In the genomic region with DNA sequence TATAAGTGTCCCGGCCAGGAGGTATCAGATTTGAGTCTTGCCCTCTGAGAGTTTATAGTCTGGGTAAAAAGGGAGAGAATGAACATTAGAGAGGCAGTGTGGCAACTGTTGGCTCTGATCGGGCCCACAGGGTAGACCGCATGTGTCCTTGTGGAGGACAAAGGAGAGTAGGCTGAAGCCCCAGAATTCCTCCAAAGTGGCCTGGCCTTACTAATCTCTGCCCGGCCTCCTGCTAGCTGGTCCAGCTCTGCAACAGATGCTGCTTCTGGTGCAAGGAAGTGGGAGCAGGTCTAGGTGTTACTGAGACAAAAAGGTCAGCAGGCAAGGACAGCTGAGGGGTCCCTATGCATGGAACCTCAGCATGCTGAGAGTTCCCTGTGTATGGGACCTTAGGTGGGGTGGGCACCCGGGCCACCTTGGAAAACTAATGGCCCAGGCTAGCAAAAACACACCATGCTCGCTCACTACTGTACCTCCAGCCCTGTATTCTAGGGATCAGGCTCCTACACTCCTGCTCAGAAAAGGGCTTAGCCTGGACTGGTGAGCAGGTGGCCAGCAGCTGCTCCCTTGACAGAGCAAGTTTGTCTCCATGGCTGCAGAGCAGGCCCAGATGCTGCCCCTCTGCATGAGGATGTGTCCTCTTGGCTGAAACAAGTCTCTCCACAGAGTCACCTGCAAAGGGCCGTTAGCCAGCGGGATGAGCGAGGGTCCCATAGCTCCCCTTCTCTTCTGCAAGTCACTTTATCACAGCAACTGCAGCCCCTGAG, we compare ENCODE assay signal across 19 cellular contexts. TPM values are rescaled to one million over a fixed set of nuclear protein-coding genes. Genes with fewer than 3 reads are reported as not detected.
DNase-seq lines count a peak whose midpoint lies in the region; ATAC-seq and TF ChIP-seq lines count a peak whose summit lies in the region.
"Had no signal": no experiment of that assay in that cellular context is flagged by ENCODE, and none has a peak within 500 bp of the region (broad histone marks: within the 10 kb centered on the region; RNA-seq: fewer than 3 reads in every experiment).

No MANE protein-coding gene starts in this region.

- no peak overlapping the region for H3K27ac ChIP-seq in neuronal stem cell (replicated peaks; ENCODE audit: low read length)
- H3K27ac ChIP-seq: coronary artery, esophagus squamous epithelium, left ventricle myocardium inferior, Peyer's patch had no signal

- H4K91ac ChIP-seq in neuronal stem cell (ENCODE audit: low read depth, low read length, poor library complexity), result no peak overlapping the region

- no peaks in the 10 kb centered on the region for H3K79me1 ChIP-seq in neuronal stem cell (ENCODE audit: low read depth, low read length)

- no peak for ATAC-seq in Right ventricle myocardium inferior
- no peak for ATAC-seq in omental fat pad (ENCODE audit: low FRiP score)
- ATAC-seq: activated CD4-positive, alpha-beta T cell treated with anti-CD3 and anti-CD28 coated beads for 36 hours had no signal

- no peak overlapping the region for H3K23ac ChIP-seq in neuronal stem cell (ENCODE audit: low read depth, low read length, poor library complexity)

- TF ChIP-seq CTCF in omental fat pad (IDR thresholded peaks at IDR 0.05), result no peak

- H3K36me3 ChIP-seq in neuronal stem cell (replicated peaks in 1 of 2; ENCODE audit: control insufficient read depth in 2 of 2, insufficient read depth in 2 of 2, low read length in 2 of 2), result no peaks in the 10 kb centered on the region
- H3K36me3 ChIP-seq: esophagus squamous epithelium, left ventricle myocardium inferior, Peyer's patch had no signal

- H2AFZ ChIP-seq in neuronal stem cell (ENCODE audit: low read length), result peak overlapping the region; percentile 53

- H3K27me3 ChIP-seq in neuronal stem cell (ENCODE audit: control insufficient read depth in 3 of 3, insufficient read depth in 3 of 3, low read depth in 1 of 3, low read length in 3 of 3), result no peaks in the 10 kb centered on the region
- H3K27me3 ChIP-seq: Peyer's patch had no signal

- WGBS in neuronal stem cell (ENCODE audit: extremely low coverage in 2 of 2, insufficient read length in 2 of 2, insufficient replicate concordance in 1 of 2), 2 donors, result no CpG with 5 or more reads among the region's 9 CpGs

- no peak overlapping the region for H3K4me3 ChIP-seq in neuronal stem cell (ENCODE audit: low read length in 2 of 2)
- H3K4me3 ChIP-seq: coronary artery, esophagus squamous epithelium, left ventricle myocardium inferior, Peyer's patch had no signal

- no peaks in the 10 kb centered on the region for H3K9me3 ChIP-seq in neuronal stem cell (replicated peaks in 1 of 2; ENCODE audit: control insufficient read depth in 2 of 2, insufficient read depth in 1 of 2, low read depth in 1 of 2, low read length in 2 of 2)
- H3K9me3 ChIP-seq: esophagus squamous epithelium, left ventricle myocardium inferior, Peyer's patch had no signal

- intact Hi-C loops in Right ventricle myocardium inferior (cut with DNase I), result no loop called here

- H3K4me2 ChIP-seq in neuronal stem cell (ENCODE audit: insufficient read depth, low read length, poor library complexity, severe bottlenecking), result no peak overlapping the region

- H3K4me1 ChIP-seq in neuronal stem cell (ENCODE audit: control insufficient read depth in 2 of 2, insufficient read depth in 1 of 2, low read depth in 1 of 2, low read length in 2 of 2), result peaks cover 22 to 27% of the 10 kb centered on the region in 2 donors

- DNase-seq in DMS53 treated with DMSO at 0.1 percent for 48 hours (lab: John Stamatoyannopoulos, UW; ENCODE audit: unreplicated experiment), result peak; percentile 18
- peak; percentile 67 for DNase-seq in NCI-H146 treated with DMSO at 0.1 percent for 48 hours (lab: John Stamatoyannopoulos, UW; ENCODE audit: unreplicated experiment)
- peak; percentile 18 for DNase-seq in SK-N-DZ (ENCODE audit: low spot score)
- DNase-seq in neuronal stem cell (ENCODE audit: low spot score), result no peak
- DNase-seq in putamen (ENCODE audit: low spot score), result no peak
- DNase-seq in Right ventricle myocardium inferior (ENCODE audit: missing footprints), result no peak
- DNase-seq in omental fat pad (ENCODE audit: low spot score), result no peak
- DNase-seq: activated CD4-positive, alpha-beta T cell treated with anti-CD3 and anti-CD28 coated beads for 36 hours; activated T-cell treated with anti-CD3 and anti-CD28 coated beads, Interleukin-2, amount 50 U/mL, for 48 hours; amygdala; CD4-positive, alpha-beta T cell; esophagus squamous epithelium; GF-D8; left ventricle myocardium inferior; NCI-H1048; stimulated activated naive CD4-positive, alpha-beta T cell treated with Interleukin-2 at 50 U/mL for 16 hours had no signal

- no peak overlapping the region for H3K18ac ChIP-seq in neuronal stem cell (ENCODE audit: low read length)

- H2BK120ac ChIP-seq in neuronal stem cell (ENCODE audit: low read depth, low read length), result no peak overlapping the region

- no peak overlapping the region for H4K8ac ChIP-seq in neuronal stem cell (ENCODE audit: low read depth, low read length)

- H2BK12ac ChIP-seq in neuronal stem cell (ENCODE audit: low read length), result no peak overlapping the region

- H3K9ac ChIP-seq in neuronal stem cell (ENCODE audit: low read depth, low read length, poor library complexity), result no peak overlapping the region

- H2BK15ac ChIP-seq in neuronal stem cell (ENCODE audit: low read length), result peak overlapping the region; percentile 46

- no peak overlapping the region for H3K4ac ChIP-seq in neuronal stem cell (ENCODE audit: low read length)

- H2BK5ac ChIP-seq in neuronal stem cell (ENCODE audit: low read length), result no peak overlapping the region

- H2AK5ac ChIP-seq in neuronal stem cell (ENCODE audit: low read depth, low read length), result no peak overlapping the region

- no peak overlapping the region for H3K14ac ChIP-seq in neuronal stem cell (ENCODE audit: low read length)

RNA-seq across cellular contexts. Expression of gene RGS16, which starts 30.3 kb away (rescaled TPM):
- polyA plus RNA-seq in SK-N-DZ (2014; cell fraction: cytosol; rRNA removed), result 0.94 and 1.0 TPM in 2 replicates
- polyA plus RNA-seq in SK-N-DZ (2014; cell fraction: nucleus; rRNA removed), result 0.24 and 0.40 TPM in 2 replicates
- polyA plus RNA-seq in neuronal stem cell (2013, experiment 1 of 2), result 17.7 TPM
- 17.6 TPM for polyA plus RNA-seq in neuronal stem cell (2013, experiment 2 of 2)
- total RNA-seq in Right ventricle myocardium inferior (0.97 TPM), omental fat pad (10 to 100 TPM in 2 of 4 donors, 1 to 10 TPM in 2; 4.1 to 38.9 (median 12.1) TPM)

RNA-seq across cellular contexts. Expression of gene RNASEL, which starts 45.4 kb away (rescaled TPM):
- 0.07 and 0.50 TPM in 2 replicates for polyA plus RNA-seq in SK-N-DZ (2014; cell fraction: cytosol; rRNA removed)
- 0.43 TPM in 1 of 2 replicates, not detected in the other for polyA plus RNA-seq in SK-N-DZ (2014; cell fraction: nucleus; rRNA removed)
- 1.4 TPM for polyA plus RNA-seq in neuronal stem cell (2013, experiment 1 of 2)
- polyA plus RNA-seq in neuronal stem cell (2013, experiment 2 of 2), result 1.5 TPM
- total RNA-seq in Right ventricle myocardium inferior (2.9 TPM), omental fat pad (10 to 100 TPM in 2 of 4 donors, 1 to 10 TPM in 2; 4.8 to 12.6 (median 9.4) TPM)

RNA-seq across cellular contexts. Expression of gene RGS8, which starts 49.9 kb away (rescaled TPM):
- not detected in 2 replicates for polyA plus RNA-seq in SK-N-DZ (2014; cell fraction: cytosol; rRNA removed)
- not detected in 2 replicates for polyA plus RNA-seq in SK-N-DZ (2014; cell fraction: nucleus; rRNA removed)
- polyA plus RNA-seq in neuronal stem cell (2013, experiment 1 of 2), result 0.56 TPM
- 0.50 TPM for polyA plus RNA-seq in neuronal stem cell (2013, experiment 2 of 2)
- total RNA-seq in Right ventricle myocardium inferior (not detected), omental fat pad (under 1 TPM in 3 of 4 donors, not detected in 1; 0.06 to 0.84 (median 0.12) TPM)
- total RNA-seq: activated CD4-positive, alpha-beta T cell treated with anti-CD3 and anti-CD28 coated beads for 36 hours; CD4-positive, alpha-beta T cell; esophagus squamous epithelium; Peyer's patch; T-helper 2 cell treated with Interferon-gamma antibody and Interleukin-4, amounts not matched to agents 100 ng/mL and 5 ng/mL, for 36 hours had no signal

Comparison
In these comparisons a context has a peak if more than half of its experiments do, and no peak if none do; other contexts are left out.
1. DNase-seq: peak in DMS53 treated with DMSO at 0.1 percent for 48 hours (single experiment), NCI-H146 treated with DMSO at 0.1 percent for 48 hours (single experiment) and SK-N-DZ (single experiment); none in neuronal stem cell (single experiment), putamen (single experiment), Right ventricle myocardium inferior (single experiment) and omental fat pad (single experiment).